Comparison of ENCODE assay signal across 8 cellular contexts in genomic region chr9:133144887-133145466, GRCh38. TPM values are rescaled to one million over a fixed set of nuclear protein-coding genes. Genes with fewer than 3 reads are reported as not detected.
DNase-seq lines count a peak whose midpoint lies in the region; TF ChIP-seq lines count a peak whose summit lies in the region.

No MANE protein-coding gene starts in this region.

- intact Hi-C loops in dendritic cell treated with granulocyte-macrophage colony-stimulating factor and Interleukin-4, amounts not matched to agents 40 ng/mL and 50 ng/mL, for 4 days (cut with micrococcal nuclease): loop anchor here (1.0 to 5.0 kb wide), 2 partner anchors 42 to 103 kb away; no protein-coding TSS in a partner anchor

- H3K27ac ChIP-seq in DOHH2 (ENCODE audit: low read depth, low read length): no peak overlapping the region
- no peak overlapping the region for H3K27ac ChIP-seq in OCI-LY3 (ENCODE audit: low read length)

- no peak overlapping the region for H3K9ac ChIP-seq in OCI-LY3 (ENCODE audit: low read length)

- H3K27me3 ChIP-seq in DOHH2 (ENCODE audit: control insufficient read depth, low read length) (no peaks in the 10 kb centered on the region), OCI-LY3 (ENCODE audit: low read depth, low read length) (no peaks in the 10 kb centered on the region)

- H3K9me3 Mint-ChIP-seq in dendritic cell treated with granulocyte-macrophage colony-stimulating factor and Interleukin-4, amounts not matched to agents 40 ng/mL and 50 ng/mL, for 4 days: no peaks in the 10 kb centered on the region
- H3K9me3 Mint-ChIP-seq in progenitor cell of endocrine pancreas (ENCODE audit: low read depth): no peaks in the 10 kb centered on the region

- H3K36me3 ChIP-seq in DOHH2 (ENCODE audit: control insufficient read depth, low read length): peaks cover 32% of the 10 kb centered on the region
- H3K36me3 ChIP-seq in OCI-LY3 (replicated peaks; ENCODE audit: low read depth, low read length): peaks cover 4% of the 10 kb centered on the region

- peaks cover 82% of the 10 kb centered on the region for H3K4me1 Mint-ChIP-seq in dendritic cell treated with granulocyte-macrophage colony-stimulating factor and Interleukin-4, amounts not matched to agents 40 ng/mL and 50 ng/mL, for 4 days (ENCODE audit: low read depth)
- peaks cover 24% of the 10 kb centered on the region for H3K4me1 Mint-ChIP-seq in progenitor cell of endocrine pancreas (ENCODE audit: low read depth)

- H3K4me1 ChIP-seq in DOHH2 (ENCODE audit: control insufficient read depth, low read length): peaks cover 55% of the 10 kb centered on the region
- peaks cover 18% of the 10 kb centered on the region for H3K4me1 ChIP-seq in OCI-LY3 (ENCODE audit: low read length)

- H3K4me3 Mint-ChIP-seq in dendritic cell treated with granulocyte-macrophage colony-stimulating factor and Interleukin-4, amounts not matched to agents 40 ng/mL and 50 ng/mL, for 4 days: peak overlapping the region; percentile 80
- H3K4me3 Mint-ChIP-seq in progenitor cell of endocrine pancreas (ENCODE audit: low read depth): no peak overlapping the region

- H3K79me2 ChIP-seq in DOHH2 (ENCODE audit: control insufficient read depth, low read length): peaks cover 86% of the 10 kb centered on the region
- H3K79me2 ChIP-seq in OCI-LY3 (ENCODE audit: low read length): peaks cover 85% of the 10 kb centered on the region

- in situ Hi-C loops in GM13977 (cut with MboI; ENCODE audit: low pct_unique_long_range_greater_than_20kb, low sequenced_read_pairs, unreplicated experiment): loop anchor here (10.0 kb wide), 1 partner anchor 50 kb away; no protein-coding TSS in a partner anchor

- TF ChIP-seq CTCF in DOHH2 (IDR thresholded peaks at IDR 0.05; ENCODE audit: low read depth, low read length, poor library complexity, severe bottlenecking) (no peak), OCI-LY3 (IDR thresholded peaks at IDR 0.05; ENCODE audit: low read depth, low read length) (no peak), progenitor cell of endocrine pancreas (IDR thresholded peaks at IDR 0.05; ENCODE audit: unreplicated experiment) (no peak), GM13977 (IDR thresholded peaks at IDR 0.05; ENCODE audit: extremely low read depth, insufficient read depth, missing control alignments) (no peak)

- no peaks in the 10 kb centered on the region for H3K27me3 Mint-ChIP-seq in dendritic cell treated with granulocyte-macrophage colony-stimulating factor and Interleukin-4, amounts not matched to agents 40 ng/mL and 50 ng/mL, for 4 days
- H3K27me3 Mint-ChIP-seq in progenitor cell of endocrine pancreas: no peaks in the 10 kb centered on the region

- DNase-seq in progenitor cell of endocrine pancreas (ENCODE audit: low spot score, unreplicated experiment) (no peak), retina (no peak), GF-D8 (lab: John Stamatoyannopoulos, UW) (no peak), GM13977 (ENCODE audit: low spot score) (no peak)
- DNase-seq in stimulated activated naive CD4-positive, alpha-beta T cell (lab: John Stamatoyannopoulos, UW): no peak

- H3F3A ChIP-seq in DOHH2 (ENCODE audit: control insufficient read depth, insufficient read depth): peaks cover 2% of the 10 kb centered on the region; the same call in 1 of the 2 replicates

- H4K20me1 ChIP-seq in DOHH2 (ENCODE audit: control insufficient read depth, insufficient read depth, low read depth, low read length) (peaks cover 37% of the 10 kb centered on the region), OCI-LY3 (ENCODE audit: insufficient read depth, low read length) (peaks cover 72% of the 10 kb centered on the region)

- H3K4me2 ChIP-seq in DOHH2 (ENCODE audit: low read length) (peak overlapping the region; percentile 67), OCI-LY3 (ENCODE audit: low read length) (peak overlapping the region; percentile 95)

- peaks cover 45% of the 10 kb centered on the region for H3K36me3 Mint-ChIP-seq in dendritic cell treated with granulocyte-macrophage colony-stimulating factor and Interleukin-4, amounts not matched to agents 40 ng/mL and 50 ng/mL, for 4 days (ENCODE audit: low read depth)
- no peaks in the 10 kb centered on the region for H3K36me3 Mint-ChIP-seq in progenitor cell of endocrine pancreas (ENCODE audit: insufficient read depth)

- no peak overlapping the region for H2AFZ ChIP-seq in OCI-LY3 (ENCODE audit: low read depth, low read length)

- H3K9me2 ChIP-seq in DOHH2 (replicated peaks; ENCODE audit: control insufficient read depth, low read length): no peaks in the 10 kb centered on the region

- peak overlapping the region; percentile 57 for H3K4me3 ChIP-seq in DOHH2 (ENCODE audit: low read length)
- H3K4me3 ChIP-seq in OCI-LY3 (ENCODE audit: low read length): peak overlapping the region; percentile 77

- H3K27ac Mint-ChIP-seq in dendritic cell treated with granulocyte-macrophage colony-stimulating factor and Interleukin-4, amounts not matched to agents 40 ng/mL and 50 ng/mL, for 4 days: peak overlapping the region; percentile 84
- peak overlapping the region; percentile 85 for H3K27ac Mint-ChIP-seq in progenitor cell of endocrine pancreas

- H3K9me3 ChIP-seq in DOHH2 (ENCODE audit: control insufficient read depth, insufficient read depth, low read length) (no peaks in the 10 kb centered on the region), OCI-LY3 (ENCODE audit: insufficient read depth, low read length) (no peaks in the 10 kb centered on the region)

RNA-seq across cellular contexts. Expression of gene GBGT1, which starts 18.7 kb away (rescaled TPM):
- 5.2 and 7.3 TPM in 2 replicates for total RNA-seq in progenitor cell of endocrine pancreas

RNA-seq across cellular contexts. Expression of gene RALGDS, which starts 23.9 kb away (rescaled TPM):
- total RNA-seq in progenitor cell of endocrine pancreas: 82.3 and 84.6 TPM in 2 replicates
